23 cellular contexts compared by ENCODE assay signal in the genomic region with DNA sequence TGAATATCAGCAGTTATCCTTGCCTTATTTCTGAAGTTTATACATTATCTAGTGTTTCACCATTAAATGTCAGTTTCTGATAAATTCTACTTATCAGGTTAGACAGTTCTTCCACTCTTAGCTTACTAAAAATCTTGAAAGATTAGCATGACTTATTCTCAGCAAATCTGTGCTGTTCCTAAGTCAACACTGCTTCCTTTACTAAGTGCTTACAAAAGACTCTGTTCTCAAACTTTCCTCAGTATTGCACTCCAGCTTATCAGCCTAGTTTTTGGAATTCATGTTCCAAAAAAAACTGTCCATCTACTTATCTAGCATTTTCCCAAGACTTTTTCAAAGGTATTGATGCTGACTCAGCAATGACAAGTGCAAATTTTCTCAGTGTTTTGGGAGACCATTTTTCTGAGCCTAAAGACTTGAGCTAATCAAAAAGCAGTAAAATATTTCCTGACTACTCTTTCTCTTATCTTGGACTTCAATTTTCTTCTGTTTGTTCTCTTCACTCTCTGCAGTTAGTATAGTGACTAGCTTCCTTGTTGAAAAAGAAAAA.
"Had no signal": no experiment of that assay in that cellular context is flagged by ENCODE, and none has a peak within 500 bp of the region (broad histone marks: within the 10 kb centered on the region; RNA-seq: fewer than 3 reads in every experiment).

No MANE protein-coding gene starts in this region.

- ATAC-seq: left lobe of liver; lower lobe of right lung; naive thymus-derived CD8-positive, alpha-beta T cell; pancreas; stimulated activated effector memory CD8-positive, alpha-beta T cell treated with anti-CD3 and anti-CD28 coated beads, Interleukin-12 subunit alpha, Interleukin-12 subunit beta, amount 100 ng/mL, for 72 hours had no signal

- H3K4me3 ChIP-seq: lower lobe of right lung, pancreas, prostate gland, sigmoid colon, spleen, suprapubic skin, thoracic aorta, tibial nerve, uterus had no signal

- H3K9me3 ChIP-seq: lower lobe of right lung, pancreas, prostate gland, sigmoid colon, spleen, suprapubic skin, thoracic aorta, tibial nerve, uterus had no signal

- H3K27ac ChIP-seq: lower lobe of right lung, pancreas, prostate gland, sigmoid colon, spleen, suprapubic skin, thoracic aorta, tibial nerve, uterus had no signal

- H3K27me3 ChIP-seq: pancreas, sigmoid colon, suprapubic skin, tibial nerve, uterus had no signal

- DNase-seq: hippocampal formation; kidney glomerular epithelial cell; left cardiac atrium; lower lobe of right lung; mammary epithelial cell; mesenchymal stem cell; naive thymus-derived CD8-positive, alpha-beta T cell; nucleus accumbens; pancreas; posterior cingulate gyrus; sigmoid colon; small intestine; spleen; stimulated activated CD4-positive, alpha-beta T cell treated with anti-CD3 and anti-CD28 coated beads, Interleukin-4, amount 100 ng/mL, for 24 hours; stimulated activated naive CD4-positive, alpha-beta T cell; uterus had no signal

- FAIRE-seq: keratinocyte, pancreas, small intestine had no signal

- H3K4me1 ChIP-seq: lower lobe of right lung, pancreas, prostate gland, sigmoid colon, spleen, suprapubic skin, tibial nerve, uterus had no signal

- H3K36me3 ChIP-seq: lower lobe of right lung, pancreas, prostate gland, sigmoid colon, spleen, suprapubic skin, thoracic aorta, tibial nerve, uterus had no signal
